Comparison of ENCODE assay signal across 9 cellular contexts in genomic region chr5:87268970-87269377, GRCh38. TPM values are rescaled to one million over a fixed set of nuclear protein-coding genes. Genes with fewer than 3 reads are reported as not detected.
DNase-seq lines count a peak whose midpoint lies in the region; ATAC-seq, FAIRE-seq and TF ChIP-seq lines count a peak whose summit lies in the region.
"Had no signal": no experiment of that assay in that cellular context is flagged by ENCODE, and none has a peak within 500 bp of the region (broad histone marks: within the 10 kb centered on the region; RNA-seq: fewer than 3 reads in every experiment).

No MANE protein-coding gene starts in this region.

- peaks cover 55% of the 10 kb centered on the region for H3K79me2 ChIP-seq in hepatocyte

- peaks cover 10% of the 10 kb centered on the region for H3K36me3 Mint-ChIP-seq in activated CD4-positive, alpha-beta memory T cell treated with anti-CD3 and anti-CD28 coated beads for 36 hours

- no peaks in the 10 kb centered on the region for H3K27me3 Mint-ChIP-seq in activated CD4-positive, alpha-beta memory T cell treated with anti-CD3 and anti-CD28 coated beads for 36 hours

- DNase-seq in HAP-1 (ENCODE audit: low spot score in 2 of 2) = no peak
- no peak for DNase-seq in activated CD4-positive, alpha-beta memory T cell treated with anti-CD3 and anti-CD28 coated beads for 36 hours
- no peak for DNase-seq in hepatocyte (ENCODE audit: low spot score)
- DNase-seq in small intestine = peak; percentile 54
- DNase-seq in NCI-H2227 treated with DMSO at 0.1 percent for 48 hours (lab: John Stamatoyannopoulos, UW) = no peak
- no peak for DNase-seq in NCI-H526 treated with DMSO at 0.1 percent for 48 hours (lab: John Stamatoyannopoulos, UW)

- peak overlapping the region; percentile 87 for H3K4me3 ChIP-seq in HAP-1
- peak overlapping the region; percentile 98 for H3K4me3 ChIP-seq in hepatocyte
- H3K4me3 ChIP-seq in small intestine (ENCODE audit: low read depth in 1 of 2, low read length in 2 of 2) = peak overlapping the region; percentile 73 to 96

- CTCF ChIA-PET in activated CD4-positive, alpha-beta memory T cell treated with anti-CD3 and anti-CD28 coated beads for 36 hours (lab: Charles Lee) = interaction anchor here (0.7 to 1.9 kb wide), 4 partner anchors 107 to 152 kb away, joined by 3 to 8 read pairs (median 4); no protein-coding TSS in a partner anchor

- H3K9me3 Mint-ChIP-seq in activated CD4-positive, alpha-beta memory T cell treated with anti-CD3 and anti-CD28 coated beads for 36 hours = no peaks in the 10 kb centered on the region

- H4K20me1 ChIP-seq in hepatocyte (ENCODE audit: insufficient read depth, poor library complexity, severe bottlenecking) = peaks cover 27% of the 10 kb centered on the region

- peak overlapping the region; percentile 98 for H3K27ac ChIP-seq in hepatocyte
- H3K27ac ChIP-seq in small intestine (ENCODE audit: low read depth in 1 of 2, low read length in 1 of 2) = peak overlapping the region; percentile 93 to 98

- H3K4me3 Mint-ChIP-seq in activated CD4-positive, alpha-beta memory T cell treated with anti-CD3 and anti-CD28 coated beads for 36 hours = peak overlapping the region; percentile 99

- H2AFZ ChIP-seq in hepatocyte = peak overlapping the region; percentile 93

- peak overlapping the region; percentile 99 for H3K27ac Mint-ChIP-seq in activated CD4-positive, alpha-beta memory T cell treated with anti-CD3 and anti-CD28 coated beads for 36 hours

- H3K4me1 ChIP-seq in HAP-1 = peaks cover 11% of the 10 kb centered on the region
- H3K4me1 ChIP-seq in hepatocyte (ENCODE audit: insufficient read depth) = peaks cover 9% of the 10 kb centered on the region
- H3K4me1 ChIP-seq in small intestine (ENCODE audit: control insufficient read depth in 2 of 2, insufficient read depth in 1 of 2, low read depth in 1 of 2, low read length in 1 of 2) = peaks cover 0 to 7% of the 10 kb centered on the region in 2 donors

- peak overlapping the region; percentile 90 for H3K4me2 ChIP-seq in hepatocyte

- H3K4me1 Mint-ChIP-seq in activated CD4-positive, alpha-beta memory T cell treated with anti-CD3 and anti-CD28 coated beads for 36 hours (ENCODE audit: low read depth) = peaks cover 38% of the 10 kb centered on the region

- POLR2A ChIA-PET in activated CD4-positive, alpha-beta memory T cell treated with anti-CD3 and anti-CD28 coated beads for 36 hours (lab: Charles Lee) = interaction anchor here (1.2 to 1.4 kb wide), 2 partner anchors 95 to 143 kb away, joined by 3 read pairs; no protein-coding TSS in a partner anchor

- in situ Hi-C loops in HAP-1 (cut with MboI; ENCODE audit: low sequenced_read_pairs) = no loop called here

- no peak for TF ChIP-seq CTCF in hepatocyte (IDR thresholded peaks at IDR 0.05; ENCODE audit: poor library complexity)

- intact Hi-C loops in activated CD4-positive, alpha-beta memory T cell treated with anti-CD3 and anti-CD28 coated beads for 36 hours (cut with micrococcal nuclease) = loop anchor here (1.0 to 5.0 kb wide), 4 partner anchors 32 to 652 kb away; partner anchors contain the start of genes CCNH and COX7C

- ATAC-seq in HG02610 (IDR thresholded peaks at IDR 0.05; ENCODE audit: unreplicated experiment) (no peak), GM21423 (IDR thresholded peaks at IDR 0.05; ENCODE audit: unreplicated experiment) (no peak)

- no peaks in the 10 kb centered on the region for H3K9me3 ChIP-seq in HAP-1
- no peaks in the 10 kb centered on the region for H3K9me3 ChIP-seq in hepatocyte (ENCODE audit: low read depth)
- no peaks in the 10 kb centered on the region for H3K9me3 ChIP-seq in small intestine (ENCODE audit: control insufficient read depth, low read depth)

- H3K36me3 ChIP-seq in HAP-1 (replicated peaks) = no peaks in the 10 kb centered on the region; the same call in 1 of the 2 replicates
- no peaks in the 10 kb centered on the region for H3K36me3 ChIP-seq in hepatocyte (replicated peaks; ENCODE audit: insufficient read depth, low read depth)
- H3K36me3 ChIP-seq in small intestine (ENCODE audit: control insufficient read depth in 2 of 2, insufficient read depth in 2 of 2, low read length in 2 of 2) = no peaks in the 10 kb centered on the region

- WGBS in hepatocyte (ENCODE audit: low lambda C conversion rate, missing lambda C conversion rate) = 4% methylated on average over 4 of the region's 4 CpGs
- 3 to 7% (median 7%) methylated on average over 4 of the region's 4 CpGs for WGBS in small intestine, 3 donors

- H3K27me3 ChIP-seq in HAP-1 (ENCODE audit: low read depth) (no peaks in the 10 kb centered on the region), hepatocyte (no peaks in the 10 kb centered on the region), small intestine (ENCODE audit: control insufficient read depth in 2 of 2, insufficient read depth in 2 of 2, low read length in 2 of 2) (no peaks in the 10 kb centered on the region)

- no peak for FAIRE-seq in small intestine (lab: Jason Lieb, UNC)
- FAIRE-seq: islet of Langerhans had no signal

- no peaks in the 10 kb centered on the region for H3K9me2 ChIP-seq in hepatocyte (replicated peaks; ENCODE audit: insufficient read depth)

RNA-seq across cellular contexts. Expression of gene RASA1, which starts 1.3 kb away (rescaled TPM):
- total RNA-seq in activated CD4-positive, alpha-beta memory T cell treated with anti-CD3 and anti-CD28 coated beads for 36 hours = 10 to 100 TPM; 25.1 to 25.4 TPM
- total RNA-seq in hepatocyte = 25.8 and 33.5 TPM in 2 replicates
- 13.6 and 13.7 TPM in 2 replicates for polyA plus RNA-seq in hepatocyte
- 10 to 100 TPM in 2 of 3 donors, 1 to 10 TPM in 1; 9.5 to 14.3 (median 13.0) TPM for polyA plus RNA-seq in small intestine
